15 cellular contexts compared by ENCODE assay signal in the genomic region with DNA sequence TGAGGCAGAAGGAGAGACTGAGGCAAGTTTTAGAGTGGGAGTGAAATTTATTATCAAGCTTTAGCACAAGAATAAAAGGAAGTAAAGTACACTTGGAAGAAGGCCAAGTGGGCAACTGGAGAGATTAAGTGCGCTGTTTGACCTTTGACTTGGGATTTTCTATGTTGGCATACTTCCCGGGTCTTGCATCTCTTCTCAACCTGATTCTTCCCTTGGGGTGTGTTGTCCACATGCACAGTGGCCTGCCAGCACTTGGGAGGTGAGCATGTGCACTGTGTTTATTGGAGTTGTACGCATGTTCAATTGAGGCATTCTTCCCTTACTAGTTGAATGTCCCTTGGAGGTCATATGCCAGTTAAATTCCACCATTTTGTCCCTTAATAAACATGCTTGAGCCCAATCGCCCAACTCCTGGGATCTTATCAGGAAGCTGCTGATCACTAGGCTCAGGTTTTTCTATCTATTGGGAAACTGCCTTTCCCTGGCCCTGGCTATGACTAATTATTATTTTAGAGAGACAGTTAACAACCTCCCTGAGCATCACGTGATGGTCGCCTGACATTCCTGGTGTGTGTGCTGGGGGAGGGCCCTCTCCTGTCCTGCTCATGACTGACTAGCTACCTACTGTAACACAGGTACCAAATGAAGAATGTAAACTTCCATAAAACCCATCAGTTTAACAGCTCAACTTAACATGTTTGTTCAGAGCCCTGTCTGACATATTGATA.
DNase-seq lines count a peak whose midpoint lies in the region; ATAC-seq and TF ChIP-seq lines count a peak whose summit lies in the region.
"Had no signal": no experiment of that assay in that cellular context is flagged by ENCODE, and none has a peak within 500 bp of the region (broad histone marks: within the 10 kb centered on the region; RNA-seq: fewer than 3 reads in every experiment).

No MANE protein-coding gene starts in this region.

- DNase-seq in HPDE6-E6E7 (ENCODE audit: extremely low spot score) = peak; percentile 49
- DNase-seq in PC-9 = peak; percentile 23 to 68
- DNase-seq in epithelial cell of prostate (ENCODE audit: low read depth, low spot score) = peak; percentile 61
- DNase-seq in renal cortical epithelial cell (ENCODE audit: low read depth) = peak; percentile 59
- no peak for DNase-seq in activated T-cell treated with anti-CD3 and anti-CD28 coated beads, Interleukin-2, amount 50 U/mL, for 24 hours
- DNase-seq: central memory CD4-positive, alpha-beta T cell; NCI-H526 treated with DMSO at 0.1 percent for 48 hours had no signal

- intact Hi-C loops in PC-9 (cut with micrococcal nuclease; ENCODE audit: unreplicated experiment) = no loop called here

- H3K27ac Mint-ChIP-seq in activated T-cell treated with anti-CD3 and anti-CD28 coated beads, Interleukin-2, amount 50 U/mL, for 24 hours = no peak overlapping the region
- H3K27ac Mint-ChIP-seq: activated naive CD4-positive, alpha-beta T cell treated with anti-CD3 and anti-CD28 coated beads, Interleukin-2, amount 50 U/mL, for 24 hours; CD4-positive, CD25-positive, alpha-beta regulatory T cell had no signal

- H3K4me3 ChIP-seq in PC-9 = no peak overlapping the region
- H3K4me3 ChIP-seq: esophagus muscularis mucosa, HAP-1, SK-N-MC, skin epidermis had no signal

- TF ChIP-seq CTCF in PC-9 (conservative IDR thresholded peaks at IDR 0.05) = no peak

- no peaks in the 10 kb centered on the region for H3K27me3 ChIP-seq in PC-9 (ENCODE audit: insufficient read depth, low read depth)
- H3K27me3 ChIP-seq: esophagus muscularis mucosa had no signal

- H3K27ac ChIP-seq in PC-9 (no peak overlapping the region), epithelial cell of prostate (peak overlapping the region; percentile 40)
- H3K27ac ChIP-seq: esophagus muscularis mucosa, SK-N-MC, skin epidermis had no signal

- no peaks in the 10 kb centered on the region for H4K20me1 ChIP-seq in PC-9 (ENCODE audit: insufficient read depth)

- H3K4me1 Mint-ChIP-seq in activated T-cell treated with anti-CD3 and anti-CD28 coated beads, Interleukin-2, amount 50 U/mL, for 24 hours (ENCODE audit: low read depth) = peaks cover 10% of the 10 kb centered on the region

- H3K9me3 Mint-ChIP-seq in activated T-cell treated with anti-CD3 and anti-CD28 coated beads, Interleukin-2, amount 50 U/mL, for 24 hours = no peaks in the 10 kb centered on the region
- H3K9me3 Mint-ChIP-seq: activated naive CD4-positive, alpha-beta T cell treated with anti-CD3 and anti-CD28 coated beads, Interleukin-2, amount 50 U/mL, for 24 hours had no signal

- H2AFZ ChIP-seq in PC-9 = no peak overlapping the region

- no TSS peak for BruUV-seq in PC-9 (replicated peaks; lab: Mats Ljungman, UMichigan)

- POLR2A ChIA-PET in PC-9 (lab: Charles Lee; ENCODE audit: unreplicated experiment) = no interaction called here

- peaks cover 28% of the 10 kb centered on the region for H3K4me1 ChIP-seq in PC-9 (replicated peaks; ENCODE audit: insufficient read depth)
- H3K4me1 ChIP-seq: esophagus muscularis mucosa, HAP-1 had no signal

- CTCF ChIA-PET in PC-9 (lab: Charles Lee) = no interaction called here

- H3K9me3 ChIP-seq in PC-9 (ENCODE audit: insufficient read depth, low read depth) = peaks cover 6% of the 10 kb centered on the region; the same call in 1 of the 2 replicates

- H3K9me2 ChIP-seq in PC-9 (ENCODE audit: insufficient read depth) = peaks cover 4% of the 10 kb centered on the region; the same call in 1 of the 2 replicates

- H3K36me3 Mint-ChIP-seq in activated T-cell treated with anti-CD3 and anti-CD28 coated beads, Interleukin-2, amount 50 U/mL, for 24 hours (ENCODE audit: low read depth) = no peaks in the 10 kb centered on the region
- H3K36me3 Mint-ChIP-seq: activated naive CD4-positive, alpha-beta T cell treated with anti-CD3 and anti-CD28 coated beads, Interleukin-2, amount 50 U/mL, for 24 hours; CD4-positive, CD25-positive, alpha-beta regulatory T cell had no signal

- 0 out of 2 replicates have a peak overlapping the region, but pooled peaks have one; percentile 4 for H3K4me2 ChIP-seq in PC-9

- H3K27me3 Mint-ChIP-seq in activated T-cell treated with anti-CD3 and anti-CD28 coated beads, Interleukin-2, amount 50 U/mL, for 24 hours = peaks cover 4% of the 10 kb centered on the region
- H3K27me3 Mint-ChIP-seq: activated naive CD4-positive, alpha-beta T cell treated with anti-CD3 and anti-CD28 coated beads, Interleukin-2, amount 50 U/mL, for 24 hours had no signal

- ATAC-seq in GM21381 (IDR thresholded peaks at IDR 0.05; ENCODE audit: unreplicated experiment) (no peak), HG02840 (IDR thresholded peaks at IDR 0.05; ENCODE audit: low FRiP score, unreplicated experiment) (no peak)

- peaks cover 13% of the 10 kb centered on the region; the same call in 1 of the 2 replicates for H3F3A ChIP-seq in PC-9 (ENCODE audit: insufficient read depth, low read depth)

- no peak overlapping the region for H3K4me3 Mint-ChIP-seq in activated T-cell treated with anti-CD3 and anti-CD28 coated beads, Interleukin-2, amount 50 U/mL, for 24 hours
- H3K4me3 Mint-ChIP-seq: activated naive CD4-positive, alpha-beta T cell treated with anti-CD3 and anti-CD28 coated beads, Interleukin-2, amount 50 U/mL, for 24 hours had no signal

- no peaks in the 10 kb centered on the region for H3K36me3 ChIP-seq in PC-9 (ENCODE audit: low read depth)
- H3K36me3 ChIP-seq: esophagus muscularis mucosa, HAP-1 had no signal

- no peaks in the 10 kb centered on the region for H3K79me2 ChIP-seq in PC-9 (ENCODE audit: low read depth)
